In genomic region chr10:69890065-69890831, GRCh38 we compare ENCODE assay signal across 21 cellular contexts.
A peak's percentile ranks its signal among the peaks of the same experiment; 100 is the strongest.
DNase-seq lines count a peak whose midpoint lies in the region; ATAC-seq, FAIRE-seq and TF ChIP-seq lines count a peak whose summit lies in the region.
"Had no signal": no experiment of that assay in that cellular context is flagged by ENCODE, and none has a peak within 500 bp of the region (broad histone marks: within the 10 kb centered on the region; RNA-seq: fewer than 3 reads in every experiment).

No MANE protein-coding gene starts in this region.

- WGBS in K562 (ENCODE audit: insufficient coverage, low coverage, missing lambda C conversion rate), result 2% methylated on average over 7 of the region's 7 CpGs
- 32 to 76% (median 47%) methylated on average over 7 of the region's 7 CpGs for WGBS in small intestine, 3 donors
- 62 to 79% methylated on average over 5 to 7 of the region's 7 CpGs for WGBS in body of pancreas, 2 donors

- H3K27ac ChIP-seq in K562 (ENCODE audit: extremely low read depth, low read depth, low read length) (no peak overlapping the region), small intestine (ENCODE audit: low read depth in 1 of 2, low read length in 1 of 2) (peak overlapping the region; percentile 63 to 64), body of pancreas (no peak overlapping the region)

- ATAC-seq in K562 (no peak), left lobe of liver (peak; percentile 89), body of pancreas (no peak), HG03039 (IDR thresholded peaks at IDR 0.05; ENCODE audit: unreplicated experiment) (no peak)
- ATAC-seq: GM12878 had no signal

- intact Hi-C loops in K562 (cut with micrococcal nuclease), result no loop called here
- intact Hi-C loops in body of pancreas (cut with DNase I), result no loop called here

- peak; percentile 31 for DNase-seq in NCI-H1694 (lab: John Stamatoyannopoulos, UW)
- DNase-seq in K562 (ENCODE audit: extremely low read depth in 1 of 4, low spot score in 3 of 4), result no peak
- peak; percentile 95 for DNase-seq in left lobe of liver (ENCODE audit: low spot score)
- DNase-seq in small intestine, result peak; percentile 91
- no peak for DNase-seq in body of pancreas
- DNase-seq in activated CD4-positive, alpha-beta T cell treated with anti-CD3 and anti-CD28 coated beads, Interleukin-2, amount 50 U/mL, for 4 hours, result no peak
- DNase-seq: ACHN; AML-193; COR-L47; GOT3; Karpas-422; MG63; NCI-H1092 treated with DMSO at 0.1 percent for 48 hours; NCI-H2107; NCI-H2227 treated with DMSO at 0.1 percent for 48 hours; NK-92 treated with Interleukin-12 subunit alpha and Interleukin-12 subunit beta, amount 100 ng/mL, for 24 hours; SHP77 treated with DMSO at 0.1 percent for 48 hours had no signal

- H3K4me3 ChIP-seq in K562 (no peak overlapping the region), small intestine (ENCODE audit: low read depth in 1 of 2, low read length in 2 of 2) (no peak overlapping the region), body of pancreas (no peak overlapping the region)
- H3K4me3 ChIP-seq: GM12878, MG63 had no signal

- H3K79me2 ChIP-seq in K562 (ENCODE audit: control insufficient read depth, insufficient read depth, low read length), result no peaks in the 10 kb centered on the region

- TF ChIP-seq CTCF in K562 (IDR thresholded peaks at IDR 0.05 in 2 of 3, conservative IDR thresholded peaks at IDR 0.05 in 1 of 3; ENCODE audit: insufficient read depth in 2 of 3, low read depth in 1 of 3, low read length in 3 of 3) (no peak), body of pancreas (IDR thresholded peaks at IDR 0.05) (no peak)

- no peak overlapping the region for H2AFZ ChIP-seq in K562 (ENCODE audit: low read depth, low read length)

- FAIRE-seq in K562 (lab: Jason Lieb, UNC), result no peak
- FAIRE-seq in small intestine (lab: Jason Lieb, UNC), result no peak
- FAIRE-seq: G401.6, GM12878, GM18507 had no signal

- no peaks in the 10 kb centered on the region for H3K36me3 ChIP-seq in K562 (ENCODE audit: control insufficient read depth, insufficient read depth, low read length)
- no peaks in the 10 kb centered on the region for H3K36me3 ChIP-seq in small intestine (ENCODE audit: control insufficient read depth in 2 of 2, insufficient read depth in 2 of 2, low read length in 2 of 2)
- H3K36me3 ChIP-seq in body of pancreas (replicated peaks in 1 of 2; ENCODE audit: insufficient read depth in 1 of 2, low read depth in 2 of 2), result no peaks in the 10 kb centered on the region
- H3K36me3 ChIP-seq: MG63 had no signal

- no peaks in the 10 kb centered on the region; a peak in 2 of 5 replicates for H3K4me1 ChIP-seq in K562 (replicated peaks in 1 of 2; ENCODE audit: control insufficient read depth in 2 of 2, insufficient read depth in 2 of 2, low read length in 2 of 2)
- H3K4me1 ChIP-seq in small intestine (ENCODE audit: control insufficient read depth in 2 of 2, insufficient read depth in 1 of 2, low read depth in 1 of 2, low read length in 1 of 2), result peaks cover 8 to 16% of the 10 kb centered on the region in 2 donors
- H3K4me1 ChIP-seq in body of pancreas, result no peaks in the 10 kb centered on the region

- peaks cover 2% of the 10 kb centered on the region for H3K9me1 ChIP-seq in K562 (ENCODE audit: control insufficient read depth, insufficient read depth, low read length)

- TF ChIP-seq EP300 in K562 (IDR thresholded peaks at IDR 0.05; ENCODE audit: low read length), result no peak

- CTCF ChIA-PET in K562 (lab: Yijun Ruan, JAX; ENCODE audit: low intra/inter-chr PET ratio), result no interaction called here

- in situ Hi-C loops in K562 (cut with MboI), result no loop called here

- peaks cover 31% of the 10 kb centered on the region for H4K20me1 ChIP-seq in K562 (replicated peaks; ENCODE audit: control insufficient read depth, insufficient read depth, low read length)

- TF ChIP-seq POLR2A in K562 (conservative IDR thresholded peaks at IDR 0.05) (no peak), body of pancreas (IDR thresholded peaks at IDR 0.05) (no peak)

- POLR2A ChIA-PET in K562 (lab: Yijun Ruan, JAX), result interaction anchor here (0.6 kb wide), 1 partner anchor 50 kb away, joined by 4 read pairs; no protein-coding TSS in a partner anchor

- H3K4me2 ChIP-seq in K562 (ENCODE audit: insufficient read depth, low read length), result no peak overlapping the region

- no peaks in the 10 kb centered on the region for H3K9me3 ChIP-seq in K562 (replicated peaks; ENCODE audit: control insufficient read depth, insufficient read depth, low read depth, low read length)
- no peaks in the 10 kb centered on the region for H3K9me3 ChIP-seq in small intestine (ENCODE audit: control insufficient read depth, low read depth)
- H3K9me3 ChIP-seq in body of pancreas, result no peaks in the 10 kb centered on the region
- H3K9me3 ChIP-seq: MG63 had no signal

- peaks cover 8 to 47% of the 10 kb centered on the region in 2 experiments for H3K27me3 ChIP-seq in K562 (ENCODE audit: control insufficient read depth in 2 of 2, insufficient read depth in 2 of 2, low read length in 2 of 2)
- no peaks in the 10 kb centered on the region for H3K27me3 ChIP-seq in small intestine (ENCODE audit: control insufficient read depth in 2 of 2, insufficient read depth in 2 of 2, low read length in 2 of 2)
- no peaks in the 10 kb centered on the region for H3K27me3 ChIP-seq in body of pancreas
- H3K27me3 ChIP-seq: MG63 had no signal

- BruUV-seq in K562 (replicated peaks; lab: Mats Ljungman, UMichigan), result no TSS peak

- TF ChIP-seq RAD21 in K562 (CRISPR knock-in tag; conservative IDR thresholded peaks at IDR 0.05 in 1 of 2, IDR thresholded peaks at IDR 0.05 in 1 of 2), result no peak

- no peak overlapping the region for H3K9ac ChIP-seq in K562 (ENCODE audit: insufficient read depth in 1 of 2, low read depth in 2 of 2, low read length in 2 of 2)

TF ChIP-seq in K562, 482 proteins besides CTCF, POLR2A, EP300 and RAD21:
- no peak for TF ChIP-seq ATF4 (CRISPR knock-in tag; IDR thresholded peaks at IDR 0.05)
- TF ChIP-seq ZNF134 (CRISPR knock-in tag; conservative IDR thresholded peaks at IDR 0.05), result peak; percentile 79

Comparison
In these comparisons a context has a peak if more than half of its experiments do, and no peak if none do; other contexts are left out.
1. DNase-seq: peak in NCI-H1694 (single experiment), left lobe of liver (single experiment) and small intestine (single experiment); none in K562 (0 of 4), body of pancreas (0 of 4) and activated CD4-positive, alpha-beta T cell treated with anti-CD3 and anti-CD28 coated beads, Interleukin-2, amount 50 U/mL, for 4 hours (0 of 2).
2. H3K27ac ChIP-seq: peak in small intestine (2 of 2); none in K562 (single experiment) and body of pancreas (0 of 4).